26 cellular contexts compared by ENCODE assay signal in genomic region chr1:116131866-116132605, GRCh38. TPM values are rescaled to one million over a fixed set of nuclear protein-coding genes. Genes with fewer than 3 reads are reported as not detected.
DNase-seq lines count a peak whose midpoint lies in the region; ATAC-seq, FAIRE-seq and TF ChIP-seq lines count a peak whose summit lies in the region.
"Had no signal": no experiment of that assay in that cellular context is flagged by ENCODE, and none has a peak within 500 bp of the region (broad histone marks: within the 10 kb centered on the region; RNA-seq: fewer than 3 reads in every experiment).

No MANE protein-coding gene starts in this region.

- intact Hi-C loops in thyroid gland (cut with DNase I), result loop anchor here (5.0 kb wide), 1 partner anchor 365 kb away; no protein-coding TSS in a partner anchor

- no peak overlapping the region for H3K4ac ChIP-seq in mesendoderm (ENCODE audit: low read depth, low read length)

- no peak for TF ChIP-seq EP300 in SK-N-SH (IDR thresholded peaks at IDR 0.05; ENCODE audit: borderline replicate concordance in 1 of 2, low read depth in 1 of 2, low read length in 1 of 2)

- no peak overlapping the region for H4K5ac ChIP-seq in mesendoderm (ENCODE audit: low read length)

- H2BK15ac ChIP-seq in mesendoderm (replicated peaks; ENCODE audit: low read depth), result no peak overlapping the region

- peak overlapping the region; percentile 30 for H2BK5ac ChIP-seq in mesendoderm (ENCODE audit: low read length)

- H3K27ac ChIP-seq in mesendoderm (ENCODE audit: low read depth, low read length) (no peak overlapping the region), thyroid gland (no peak overlapping the region), SK-N-SH (ENCODE audit: low read depth in 2 of 2, low read length in 1 of 2) (no peak overlapping the region)
- H3K27ac ChIP-seq: SK-N-MC had no signal

- H3F3A ChIP-seq in SK-N-SH (replicated peaks; ENCODE audit: insufficient read depth), result no peaks in the 10 kb centered on the region

- POLR2A ChIA-PET in SK-N-SH (lab: Yijun Ruan, JAX), result no interaction called here

- H4K8ac ChIP-seq in mesendoderm (ENCODE audit: low read depth, low read length), result no peak overlapping the region

- WGBS in mesendoderm (ENCODE audit: extremely low coverage, insufficient coverage, low lambda C conversion rate), result no CpG with 5 or more reads among the region's 9 CpGs
- WGBS in thyroid gland, 2 donors, result 76 to 82% methylated on average over 9 of the region's 9 CpGs
- WGBS in SK-N-SH (ENCODE audit: low lambda C conversion rate), result 52% methylated on average over 9 of the region's 9 CpGs

- CTCF ChIA-PET in SK-N-SH (lab: Yijun Ruan, JAX), result interaction anchor here (1.6 to 3.1 kb wide), 4 partner anchors 7 to 367 kb away, joined by 7 to 27 read pairs (median 10); no protein-coding TSS in a partner anchor

- H2AK5ac ChIP-seq in mesendoderm (ENCODE audit: low read length), result peak overlapping the region; percentile 18

- TF ChIP-seq CTCF in bronchial epithelial cell (IDR thresholded peaks at IDR 0.05; ENCODE audit: insufficient read depth, low read length, severe bottlenecking), result peak; percentile 9
- TF ChIP-seq CTCF in thyroid gland (IDR thresholded peaks at IDR 0.05), result no peak
- no peak for TF ChIP-seq CTCF in SK-N-SH (IDR thresholded peaks at IDR 0.05)

- H3K4me1 ChIP-seq in mesendoderm (ENCODE audit: control insufficient read depth, low read depth, low read length) (no peaks in the 10 kb centered on the region), thyroid gland (no peaks in the 10 kb centered on the region), SK-N-SH (ENCODE audit: control insufficient read depth in 1 of 2, insufficient read depth in 2 of 2, low read depth in 1 of 2, low read length in 1 of 2) (no peaks in the 10 kb centered on the region; a peak in 1 of 4 replicates)

- FAIRE-seq in bronchial epithelial cell (lab: Jason Lieb, UNC), result peak; percentile 77
- FAIRE-seq: endothelial cell of umbilical vein, frontal cortex had no signal

- H2BK120ac ChIP-seq in mesendoderm (ENCODE audit: low read depth, low read length), result no peak overlapping the region

- H3K79me2 ChIP-seq in mesendoderm (ENCODE audit: control insufficient read depth, insufficient read depth, low read length), result no peaks in the 10 kb centered on the region
- H3K79me2 ChIP-seq in SK-N-SH (ENCODE audit: insufficient read depth), result no peaks in the 10 kb centered on the region

- no peaks in the 10 kb centered on the region for H3K36me3 ChIP-seq in bronchial epithelial cell (ENCODE audit: control insufficient read depth, insufficient read depth, low read length)
- no peaks in the 10 kb centered on the region for H3K36me3 ChIP-seq in mesendoderm (ENCODE audit: control insufficient read depth, insufficient read depth, low read length)
- no peaks in the 10 kb centered on the region for H3K36me3 ChIP-seq in thyroid gland
- H3K36me3 ChIP-seq in SK-N-SH (replicated peaks in 1 of 2; ENCODE audit: control insufficient read depth in 1 of 2, insufficient read depth in 2 of 2, low read length in 1 of 2), result no peaks in the 10 kb centered on the region

- no peak overlapping the region for H2AFZ ChIP-seq in SK-N-SH (ENCODE audit: low read depth)

- no peaks in the 10 kb centered on the region for H3K9me2 ChIP-seq in SK-N-SH

- no peak for TF ChIP-seq RAD21 in SK-N-SH (IDR thresholded peaks at IDR 0.05; ENCODE audit: low read length)

- H3K27me3 ChIP-seq in bronchial epithelial cell (ENCODE audit: control insufficient read depth, insufficient read depth, low read length) (no peaks in the 10 kb centered on the region), mesendoderm (ENCODE audit: insufficient read depth, low read length, poor library complexity) (no peaks in the 10 kb centered on the region), thyroid gland (no peaks in the 10 kb centered on the region), SK-N-SH (ENCODE audit: insufficient read depth) (peaks cover 10% of the 10 kb centered on the region; the same call in 1 of the 2 replicates)

- H3K18ac ChIP-seq in mesendoderm (ENCODE audit: low read length), result no peak overlapping the region

- H3K4me2 ChIP-seq in mesendoderm (ENCODE audit: low read length) (no peak overlapping the region), SK-N-SH (no peak overlapping the region)

- no peaks in the 10 kb centered on the region for H3K79me1 ChIP-seq in mesendoderm (ENCODE audit: low read length)

- TF ChIP-seq POLR2A in thyroid gland (IDR thresholded peaks at IDR 0.05), result no peak

- no peak overlapping the region for H3K4me3 ChIP-seq in bronchial epithelial cell (ENCODE audit: low read depth, low read length)
- no peak overlapping the region for H3K4me3 ChIP-seq in mesendoderm (ENCODE audit: low read length)
- H3K4me3 ChIP-seq in thyroid gland (replicated peaks in 1 of 3), result no peak overlapping the region
- no peak overlapping the region for H3K4me3 ChIP-seq in SK-N-SH (ENCODE audit: low read depth in 2 of 2, low read length in 1 of 2)
- H3K4me3 ChIP-seq: SK-N-MC had no signal

- ATAC-seq in HG03521 (IDR thresholded peaks at IDR 0.05; ENCODE audit: unreplicated experiment), result no peak
- ATAC-seq: Panc1 had no signal

- peak overlapping the region; percentile 52 for H3K56ac ChIP-seq in mesendoderm (ENCODE audit: low read length)

- peak; percentile 66 for DNase-seq in HPDE6-E6E7 (ENCODE audit: extremely low spot score)
- DNase-seq in OCI-M1 (lab: John Stamatoyannopoulos, UW), result peak; percentile 88
- peak; percentile 98 for DNase-seq in bronchial epithelial cell (ENCODE audit: low read depth)
- no peak for DNase-seq in mesendoderm
- no peak for DNase-seq in activated CD4-positive, alpha-beta T cell treated with anti-CD3 and anti-CD28 coated beads for 4 hours
- no peak for DNase-seq in thyroid gland
- DNase-seq in SK-N-SH, result no peak
- DNase-seq: activated CD4-positive, alpha-beta T cell treated with anti-CD3 and anti-CD28 coated beads for 1 hour; activated naive CD4-positive, alpha-beta T cell treated with Interleukin-2 at 50 U/mL for 16 hours; activated T-cell treated with anti-CD3 and anti-CD28 coated beads, Interleukin-2, amount 50 U/mL, for 24 hours; amniotic stem cell; GOT3; hippocampal formation; NCI-H187 treated with DMSO at 0.1 percent for 48 hours; NCI-H226; NCI-H748 treated with DMSO at 0.1 percent for 48 hours; posterior cingulate gyrus; T-helper 9 cell had no signal

- H3K23ac ChIP-seq in mesendoderm (ENCODE audit: low read length), result no peak overlapping the region

- no peaks in the 10 kb centered on the region for H4K20me1 ChIP-seq in SK-N-SH (ENCODE audit: insufficient read depth)

- no peaks in the 10 kb centered on the region for H3K9me3 ChIP-seq in thyroid gland
- no peaks in the 10 kb centered on the region for H3K9me3 ChIP-seq in SK-N-SH

- H3K9ac ChIP-seq in mesendoderm (ENCODE audit: low read length) (no peak overlapping the region), SK-N-SH (no peak overlapping the region)

TF ChIP-seq in SK-N-SH, 30 proteins besides CTCF, POLR2A, EP300 and RAD21:
- TF ChIP-seq, protein P1, sequence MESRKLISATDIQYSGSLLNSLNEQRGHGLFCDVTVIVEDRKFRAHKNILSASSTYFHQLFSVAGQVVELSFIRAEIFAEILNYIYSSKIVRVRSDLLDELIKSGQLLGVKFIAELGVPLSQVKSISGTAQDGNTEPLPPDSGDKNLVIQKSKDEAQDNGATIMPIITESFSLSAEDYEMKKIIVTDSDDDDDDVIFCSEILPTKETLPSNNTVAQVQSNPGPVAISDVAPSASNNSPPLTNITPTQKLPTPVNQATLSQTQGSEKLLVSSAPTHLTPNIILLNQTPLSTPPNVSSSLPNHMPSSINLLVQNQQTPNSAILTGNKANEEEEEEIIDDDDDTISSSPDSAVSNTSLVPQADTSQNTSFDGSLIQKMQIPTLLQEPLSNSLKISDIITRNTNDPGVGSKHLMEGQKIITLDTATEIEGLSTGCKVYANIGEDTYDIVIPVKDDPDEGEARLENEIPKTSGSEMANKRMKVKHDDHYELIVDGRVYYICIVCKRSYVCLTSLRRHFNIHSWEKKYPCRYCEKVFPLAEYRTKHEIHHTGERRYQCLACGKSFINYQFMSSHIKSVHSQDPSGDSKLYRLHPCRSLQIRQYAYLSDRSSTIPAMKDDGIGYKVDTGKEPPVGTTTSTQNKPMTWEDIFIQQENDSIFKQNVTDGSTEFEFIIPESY (IDR thresholded peaks at IDR 0.05; ENCODE audit: borderline replicate concordance, low read depth), result no peak
- TF ChIP-seq EZH2phosphoT487 (IDR thresholded peaks at IDR 0.05; ENCODE audit: borderline replicate concordance, low read depth), result no peak

RNA-seq across cellular contexts. Expression of gene MAB21L3, which starts 20.8 kb away (rescaled TPM):
- total RNA-seq in bronchial epithelial cell (0.53 and 1.9 TPM in 2 replicates), thyroid gland (under 1 TPM; 0.34 to 0.89 (median 0.73) TPM)
- not detected for polyA plus RNA-seq in mesendoderm (2013, experiment 1 of 2)
- polyA plus RNA-seq in mesendoderm (2013, experiment 2 of 2), result 0.01 TPM
- polyA plus RNA-seq in SK-N-SH (2012; rRNA removed), result not detected in 2 replicates
- not detected in 2 replicates for polyA plus RNA-seq in SK-N-SH (2012; cell fraction: cytosol; rRNA removed)
- not detected in 2 replicates for polyA plus RNA-seq in SK-N-SH (2012; cell fraction: nucleus; rRNA removed)
- total RNA-seq: endothelial cell of umbilical vein, mucosa of gallbladder had no signal
- polyA plus RNA-seq: CD14-positive monocyte, endothelial cell of umbilical vein, neural cell had no signal

Comparison
In these comparisons a context has a peak if more than half of its experiments do, and no peak if none do; other contexts are left out.
1. DNase-seq: peak in HPDE6-E6E7 (single experiment), OCI-M1 (single experiment) and bronchial epithelial cell (single experiment); none in mesendoderm (single experiment), activated CD4-positive, alpha-beta T cell treated with anti-CD3 and anti-CD28 coated beads for 4 hours (0 of 2), thyroid gland (0 of 2) and SK-N-SH (single experiment).